In the genomic region with DNA sequence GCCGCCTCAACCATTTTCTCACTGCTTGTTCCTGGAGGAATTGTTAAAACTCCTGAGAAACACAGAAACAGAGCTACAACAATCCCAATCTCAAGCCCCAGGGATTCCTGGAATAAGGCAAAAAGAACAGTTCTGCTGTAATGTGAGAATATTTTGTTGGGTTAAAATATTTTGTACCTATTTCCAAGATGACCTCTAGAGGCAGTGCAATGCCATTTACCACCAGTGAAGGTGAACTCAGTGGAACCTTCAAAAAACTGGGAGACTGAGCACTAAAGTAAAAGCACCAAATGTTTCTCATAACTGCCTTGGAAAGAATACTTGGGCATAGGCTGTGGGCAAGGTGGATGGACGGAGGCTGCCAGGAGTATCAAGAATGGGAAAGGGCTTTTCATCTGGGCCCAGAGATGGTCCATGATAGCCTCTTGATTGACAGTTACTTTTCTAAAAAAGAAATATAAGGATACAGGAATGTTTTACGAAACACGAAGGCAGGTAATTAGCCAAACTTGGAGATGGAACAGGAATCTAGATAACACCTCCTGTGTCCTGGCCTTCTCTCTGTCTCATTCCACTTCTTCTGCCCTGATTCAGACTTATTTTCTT, we compare ENCODE assay signal across 9 cellular contexts.
DNase-seq lines count a peak whose midpoint lies in the region; ATAC-seq, FAIRE-seq and TF ChIP-seq lines count a peak whose summit lies in the region.
"Had no signal": no experiment of that assay in that cellular context is flagged by ENCODE, and none has a peak within 500 bp of the region (broad histone marks: within the 10 kb centered on the region; RNA-seq: fewer than 3 reads in every experiment).

No MANE protein-coding gene starts in this region.

- H3K79me2 ChIP-seq in endothelial cell of umbilical vein (ENCODE audit: control insufficient read depth, insufficient read depth, low read length): no peaks in the 10 kb centered on the region

- no peak overlapping the region for H3K4me3 ChIP-seq in endothelial cell of umbilical vein (replicated peaks in 1 of 3; ENCODE audit: insufficient read depth in 1 of 3, low read depth in 1 of 3, low read length in 3 of 3)
- no peak overlapping the region for H3K4me3 ChIP-seq in retinal pigment epithelial cell (ENCODE audit: low read length)
- H3K4me3 ChIP-seq: lung had no signal

- no peak for TF ChIP-seq POLR2A in endothelial cell of umbilical vein (IDR thresholded peaks at IDR 0.05; ENCODE audit: low read depth, low read length)

- CTCF ChIA-PET in endothelial cell of umbilical vein (lab: Charles Lee): interaction anchor here (2.5 kb wide), 1 partner anchor 333 kb away, joined by 9 read pairs; no protein-coding TSS in a partner anchor

- intact Hi-C loops in endothelial cell of umbilical vein (cut with micrococcal nuclease): loop anchor here (1.0 to 10.0 kb wide), 3 partner anchors 219 to 332 kb away; no protein-coding TSS in a partner anchor

- no peak for ATAC-seq in GM19023 (IDR thresholded peaks at IDR 0.05; ENCODE audit: unreplicated experiment)

- H3K4me1 ChIP-seq in endothelial cell of umbilical vein (ENCODE audit: control insufficient read depth, extremely low read depth, insufficient read depth, low read length): no peaks in the 10 kb centered on the region

- TF ChIP-seq CTCF in GM12873 (IDR thresholded peaks at IDR 0.05; ENCODE audit: insufficient read depth, low read depth, low read length, missing control alignments): peak; percentile 27
- TF ChIP-seq CTCF in endothelial cell of umbilical vein (IDR thresholded peaks at IDR 0.05; ENCODE audit: extremely low read depth in 1 of 2, insufficient read depth in 1 of 2, low read depth in 1 of 2, low read length in 2 of 2): peak; percentile 38 to 48
- TF ChIP-seq CTCF in retinal pigment epithelial cell (conservative IDR thresholded peaks at IDR 0.05; ENCODE audit: low read depth, low read length): peak; percentile 67

- no peak overlapping the region for H3K27ac ChIP-seq in endothelial cell of umbilical vein (ENCODE audit: insufficient read depth, low read depth, low read length)

- H4K20me1 ChIP-seq in endothelial cell of umbilical vein (replicated peaks; ENCODE audit: control insufficient read depth, extremely low read depth, insufficient read depth, low read length): no peaks in the 10 kb centered on the region

- dilution Hi-C loops in endothelial cell of umbilical vein (cut with MboI; ENCODE audit: extremely low pct_ligation_motif_present, low sequenced_read_pairs): no loop called here

- no peak overlapping the region for H3K9ac ChIP-seq in endothelial cell of umbilical vein (replicated peaks; ENCODE audit: extremely low read depth, insufficient read depth, low read length)

- BruUV-seq in endothelial cell of umbilical vein (replicated peaks; lab: Mats Ljungman, UMichigan): no TSS peak

- FAIRE-seq in endothelial cell of umbilical vein (lab: Jason Lieb, UNC): no peak

- no peaks in the 10 kb centered on the region for H3K9me3 ChIP-seq in endothelial cell of umbilical vein (replicated peaks; ENCODE audit: control insufficient read depth, insufficient read depth, low read length)

- no peaks in the 10 kb centered on the region for H3K36me3 ChIP-seq in endothelial cell of umbilical vein (ENCODE audit: control insufficient read depth in 2 of 2, extremely low read depth in 1 of 2, insufficient read depth in 2 of 2, low read length in 2 of 2)

- H2AFZ ChIP-seq in endothelial cell of umbilical vein (ENCODE audit: low read depth, low read length): no peak overlapping the region

- H3K4me2 ChIP-seq in endothelial cell of umbilical vein (ENCODE audit: insufficient read depth, low read length): no peak overlapping the region

- H3K9me1 ChIP-seq in endothelial cell of umbilical vein (replicated peaks; ENCODE audit: control insufficient read depth, extremely low read depth, insufficient read depth, low read length): no peaks in the 10 kb centered on the region

- no peaks in the 10 kb centered on the region for H3K27me3 ChIP-seq in endothelial cell of umbilical vein (ENCODE audit: control insufficient read depth in 2 of 2, insufficient read depth in 2 of 2, low read length in 2 of 2)

- POLR2A ChIA-PET in endothelial cell of umbilical vein (lab: Charles Lee): no interaction called here

- DNase-seq in NCI-H460 (ENCODE audit: extremely low read depth, low read depth) (peak; percentile 19), endothelial cell of umbilical vein (ENCODE audit: low read depth, low spot score) (peak; percentile 18), retinal pigment epithelial cell (ENCODE audit: low read depth) (no peak), NCI-H2227 (lab: John Stamatoyannopoulos, UW; ENCODE audit: unreplicated experiment) (no peak), NCI-H2107 (lab: John Stamatoyannopoulos, UW) (no peak)
- DNase-seq: activated naive CD8-positive, alpha-beta T cell treated with anti-CD3 and anti-CD28 coated beads, Interleukin-2, amount 10 ng/mL, durations not matched to agents 7 days and 5 days had no signal

TF ChIP-seq in endothelial cell of umbilical vein, 7 proteins besides CTCF, POLR2A, EP300 and RAD21:
- TF ChIP-seq JUN (IDR thresholded peaks at IDR 0.05; ENCODE audit: borderline replicate concordance, insufficient read depth, insufficient read length, low read depth): no peak
- TF ChIP-seq MYC (IDR thresholded peaks at IDR 0.05; ENCODE audit: low read depth, low read length): no peak
- no peak for TF ChIP-seq POLR2AphosphoS5 (IDR thresholded peaks at IDR 0.05; ENCODE audit: insufficient read depth, low read depth, low read length)
- no peak for TF ChIP-seq GATA2 (IDR thresholded peaks at IDR 0.05; ENCODE audit: insufficient read depth, insufficient read length, low read depth, low read length)
- TF ChIP-seq FOS (IDR thresholded peaks at IDR 0.05; ENCODE audit: borderline replicate concordance, insufficient read depth, low read length): no peak
- TF ChIP-seq, protein P1, sequence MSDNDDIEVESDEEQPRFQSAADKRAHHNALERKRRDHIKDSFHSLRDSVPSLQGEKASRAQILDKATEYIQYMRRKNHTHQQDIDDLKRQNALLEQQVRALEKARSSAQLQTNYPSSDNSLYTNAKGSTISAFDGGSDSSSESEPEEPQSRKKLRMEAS (IDR thresholded peaks at IDR 0.05; ENCODE audit: insufficient read depth, insufficient read length): no peak

Comparison
In these comparisons a context has a peak if more than half of its experiments do, and no peak if none do; other contexts are left out.
1. DNase-seq: peak in NCI-H460 (single experiment) and endothelial cell of umbilical vein (single experiment); none in retinal pigment epithelial cell (single experiment), NCI-H2227 (single experiment) and NCI-H2107 (single experiment).
2. Peak in every context shown above with its lines, with median percentiles within 50 percentile points of each other: CTCF ChIP-seq.